In the genomic region with DNA sequence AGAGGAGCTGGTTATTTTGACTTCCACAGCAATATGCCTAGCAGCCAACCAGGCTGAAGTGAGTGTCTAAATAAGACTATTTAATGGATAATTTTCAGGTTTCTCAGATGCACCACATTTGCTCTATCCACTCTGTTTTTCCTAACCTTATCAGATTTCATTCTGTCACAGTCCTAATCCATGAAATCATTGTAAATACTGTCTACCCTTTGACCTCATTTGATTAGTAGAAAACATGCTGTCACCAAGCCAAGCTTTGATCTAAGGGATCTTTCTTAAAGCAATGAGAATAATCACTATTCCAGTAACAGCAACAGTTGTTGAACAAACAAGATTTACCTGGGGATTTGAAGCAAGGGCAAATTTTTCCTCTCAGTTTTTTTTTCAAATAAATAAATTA, we compare ENCODE assay signal across 1 cellular context.
TF ChIP-seq lines count a peak whose summit lies in the region.

No MANE protein-coding gene starts in this region.

TF ChIP-seq in liver, 16 proteins besides CTCF, POLR2A, EP300 and RAD21 (continued from another document):
- TF ChIP-seq JUND (IDR thresholded peaks at IDR 0.05), result peak in 1 of 2 donors; percentile 44
- TF ChIP-seq, protein P1, sequence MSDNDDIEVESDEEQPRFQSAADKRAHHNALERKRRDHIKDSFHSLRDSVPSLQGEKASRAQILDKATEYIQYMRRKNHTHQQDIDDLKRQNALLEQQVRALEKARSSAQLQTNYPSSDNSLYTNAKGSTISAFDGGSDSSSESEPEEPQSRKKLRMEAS (IDR thresholded peaks at IDR 0.05), result no peak
- TF ChIP-seq NR2F2 (IDR thresholded peaks at IDR 0.05), result no peak
- TF ChIP-seq FOXA1 (IDR thresholded peaks at IDR 0.05), result peak; percentile 28
- TF ChIP-seq YY1 (IDR thresholded peaks at IDR 0.05), result no peak
- no peak for TF ChIP-seq HNF4G (IDR thresholded peaks at IDR 0.05)
- TF ChIP-seq RXRA (IDR thresholded peaks at IDR 0.05), result peak; percentile 45 to 61
- TF ChIP-seq, protein P2, sequence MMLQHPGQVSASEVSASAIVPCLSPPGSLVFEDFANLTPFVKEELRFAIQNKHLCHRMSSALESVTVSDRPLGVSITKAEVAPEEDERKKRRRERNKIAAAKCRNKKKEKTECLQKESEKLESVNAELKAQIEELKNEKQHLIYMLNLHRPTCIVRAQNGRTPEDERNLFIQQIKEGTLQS (IDR thresholded peaks at IDR 0.05), result no peak
- no peak for TF ChIP-seq GABPA (IDR thresholded peaks at IDR 0.05 in 1 of 2, conservative IDR thresholded peaks at IDR 0.05 in 1 of 2)
- TF ChIP-seq, protein P3, sequence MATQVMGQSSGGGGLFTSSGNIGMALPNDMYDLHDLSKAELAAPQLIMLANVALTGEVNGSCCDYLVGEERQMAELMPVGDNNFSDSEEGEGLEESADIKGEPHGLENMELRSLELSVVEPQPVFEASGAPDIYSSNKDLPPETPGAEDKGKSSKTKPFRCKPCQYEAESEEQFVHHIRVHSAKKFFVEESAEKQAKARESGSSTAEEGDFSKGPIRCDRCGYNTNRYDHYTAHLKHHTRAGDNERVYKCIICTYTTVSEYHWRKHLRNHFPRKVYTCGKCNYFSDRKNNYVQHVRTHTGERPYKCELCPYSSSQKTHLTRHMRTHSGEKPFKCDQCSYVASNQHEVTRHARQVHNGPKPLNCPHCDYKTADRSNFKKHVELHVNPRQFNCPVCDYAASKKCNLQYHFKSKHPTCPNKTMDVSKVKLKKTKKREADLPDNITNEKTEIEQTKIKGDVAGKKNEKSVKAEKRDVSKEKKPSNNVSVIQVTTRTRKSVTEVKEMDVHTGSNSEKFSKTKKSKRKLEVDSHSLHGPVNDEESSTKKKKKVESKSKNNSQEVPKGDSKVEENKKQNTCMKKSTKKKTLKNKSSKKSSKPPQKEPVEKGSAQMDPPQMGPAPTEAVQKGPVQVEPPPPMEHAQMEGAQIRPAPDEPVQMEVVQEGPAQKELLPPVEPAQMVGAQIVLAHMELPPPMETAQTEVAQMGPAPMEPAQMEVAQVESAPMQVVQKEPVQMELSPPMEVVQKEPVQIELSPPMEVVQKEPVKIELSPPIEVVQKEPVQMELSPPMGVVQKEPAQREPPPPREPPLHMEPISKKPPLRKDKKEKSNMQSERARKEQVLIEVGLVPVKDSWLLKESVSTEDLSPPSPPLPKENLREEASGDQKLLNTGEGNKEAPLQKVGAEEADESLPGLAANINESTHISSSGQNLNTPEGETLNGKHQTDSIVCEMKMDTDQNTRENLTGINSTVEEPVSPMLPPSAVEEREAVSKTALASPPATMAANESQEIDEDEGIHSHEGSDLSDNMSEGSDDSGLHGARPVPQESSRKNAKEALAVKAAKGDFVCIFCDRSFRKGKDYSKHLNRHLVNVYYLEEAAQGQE (IDR thresholded peaks at IDR 0.05), result peak; percentile 42
- TF ChIP-seq FOXA2 (IDR thresholded peaks at IDR 0.05), result peak; percentile 59
